Comparison of ENCODE assay signal across 17 cellular contexts in the genomic region with DNA sequence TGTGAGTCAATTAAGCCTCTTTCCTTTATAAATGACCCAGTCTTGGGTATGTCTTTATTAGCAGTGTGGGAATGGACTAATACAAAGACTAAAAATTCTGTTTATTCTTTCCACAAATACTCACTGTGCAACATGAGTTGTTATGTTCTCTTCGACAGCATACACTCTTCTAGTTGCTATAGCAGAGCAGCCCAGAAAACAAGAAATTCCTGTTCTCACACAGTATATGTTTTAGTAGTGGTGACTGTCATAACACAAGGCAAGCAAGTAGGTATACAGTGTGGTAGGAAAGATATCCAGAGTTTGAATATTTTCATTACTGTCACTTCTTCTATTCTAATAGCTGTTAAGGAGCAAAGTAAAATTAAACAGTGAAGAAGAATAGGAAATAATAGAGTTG.
"Had no signal": no experiment of that assay in that cellular context is flagged by ENCODE, and none has a peak within 500 bp of the region (broad histone marks: within the 10 kb centered on the region; RNA-seq: fewer than 3 reads in every experiment).

No MANE protein-coding gene starts in this region.

- H3K36me3 ChIP-seq: gastroesophageal sphincter, heart left ventricle, neural progenitor cell, right atrium auricular region had no signal

- ATAC-seq: activated CD4-positive, alpha-beta T cell treated with anti-CD3 and anti-CD28 coated beads for 36 hours; activated CD8-positive, alpha-beta memory T cell treated with anti-CD3 and anti-CD28 coated beads, Interleukin-2, amount 10 ng/mL, durations not matched to agents 7 days and 5 days; activated naive CD8-positive, alpha-beta T cell treated with anti-CD3 and anti-CD28 coated beads, Interleukin-2, amount 50 U/mL, for 24 hours; gastroesophageal sphincter; heart left ventricle; left ventricle myocardium superior; naive thymus-derived CD4-positive, alpha-beta T cell; WTC11 had no signal

- H3K9me3 ChIP-seq: gastroesophageal sphincter, heart left ventricle, right atrium auricular region had no signal

- H3K27ac ChIP-seq: dorsolateral prefrontal cortex, gastroesophageal sphincter, neural progenitor cell, right atrium auricular region had no signal

- H3K4me3 ChIP-seq: dorsolateral prefrontal cortex, gastroesophageal sphincter, heart left ventricle, neural progenitor cell, right atrium auricular region had no signal

- DNase-seq: activated CD4-positive, alpha-beta memory T cell treated with anti-CD3 and anti-CD28 coated beads, Interleukin-2, amount 10 ng/mL, durations not matched to agents 7 days and 5 days; activated CD4-positive, alpha-beta T cell treated with anti-CD3 and anti-CD28 coated beads for 36 hours; activated CD8-positive, alpha-beta memory T cell treated with anti-CD3 and anti-CD28 coated beads, Interleukin-2, amount 10 ng/mL, durations not matched to agents 7 days and 5 days; activated naive CD4-positive, alpha-beta T cell treated with anti-CD3 and anti-CD28 coated beads for 36 hours; activated naive CD8-positive, alpha-beta T cell treated with anti-CD3 and anti-CD28 coated beads, Interleukin-2, amount 50 U/mL, for 24 hours; activated T-cell treated with anti-CD3 and anti-CD28 coated beads, Interleukin-2, amount 50 U/mL, for 1 hour; anterior cingulate cortex; central memory CD4-positive, alpha-beta T cell; dorsolateral prefrontal cortex; heart left ventricle; left ventricle myocardium superior; naive thymus-derived CD4-positive, alpha-beta T cell; T-helper 2 cell had no signal

- H3K27me3 ChIP-seq: dorsolateral prefrontal cortex, gastroesophageal sphincter, heart left ventricle, neural progenitor cell, right atrium auricular region had no signal

- H3K4me1 ChIP-seq: gastroesophageal sphincter, heart left ventricle, neural progenitor cell, right atrium auricular region had no signal
